2 cellular contexts compared by ENCODE assay signal in the genomic region with DNA sequence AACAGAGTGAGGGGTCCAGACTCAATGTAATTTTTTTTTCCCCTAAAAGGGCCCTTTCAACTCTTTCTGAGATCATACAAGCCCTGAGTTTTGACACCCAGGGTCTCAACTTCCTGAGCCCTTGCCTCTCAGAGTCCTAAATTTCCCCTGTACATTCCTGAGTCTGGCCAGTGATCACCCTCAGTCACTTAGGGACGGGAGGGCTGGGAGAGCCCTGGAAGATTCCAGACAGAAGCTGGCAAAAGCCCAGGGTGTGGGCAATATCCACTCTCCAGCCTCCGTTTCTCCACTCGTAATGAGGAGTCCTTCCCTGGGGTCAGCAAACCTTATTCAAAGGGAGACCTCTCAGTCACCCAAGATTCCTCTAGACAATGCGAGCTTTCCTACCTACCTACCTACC.
TF ChIP-seq lines count a peak whose summit lies in the region.

No MANE protein-coding gene starts in this region.

TF ChIP-seq in HEK293, 187 proteins besides CTCF, POLR2A, EP300 and RAD21:
- no peak for TF ChIP-seq OVOL3 (tag by site-specific recombination; IDR thresholded peaks at IDR 0.05)
- TF ChIP-seq, protein P1, sequence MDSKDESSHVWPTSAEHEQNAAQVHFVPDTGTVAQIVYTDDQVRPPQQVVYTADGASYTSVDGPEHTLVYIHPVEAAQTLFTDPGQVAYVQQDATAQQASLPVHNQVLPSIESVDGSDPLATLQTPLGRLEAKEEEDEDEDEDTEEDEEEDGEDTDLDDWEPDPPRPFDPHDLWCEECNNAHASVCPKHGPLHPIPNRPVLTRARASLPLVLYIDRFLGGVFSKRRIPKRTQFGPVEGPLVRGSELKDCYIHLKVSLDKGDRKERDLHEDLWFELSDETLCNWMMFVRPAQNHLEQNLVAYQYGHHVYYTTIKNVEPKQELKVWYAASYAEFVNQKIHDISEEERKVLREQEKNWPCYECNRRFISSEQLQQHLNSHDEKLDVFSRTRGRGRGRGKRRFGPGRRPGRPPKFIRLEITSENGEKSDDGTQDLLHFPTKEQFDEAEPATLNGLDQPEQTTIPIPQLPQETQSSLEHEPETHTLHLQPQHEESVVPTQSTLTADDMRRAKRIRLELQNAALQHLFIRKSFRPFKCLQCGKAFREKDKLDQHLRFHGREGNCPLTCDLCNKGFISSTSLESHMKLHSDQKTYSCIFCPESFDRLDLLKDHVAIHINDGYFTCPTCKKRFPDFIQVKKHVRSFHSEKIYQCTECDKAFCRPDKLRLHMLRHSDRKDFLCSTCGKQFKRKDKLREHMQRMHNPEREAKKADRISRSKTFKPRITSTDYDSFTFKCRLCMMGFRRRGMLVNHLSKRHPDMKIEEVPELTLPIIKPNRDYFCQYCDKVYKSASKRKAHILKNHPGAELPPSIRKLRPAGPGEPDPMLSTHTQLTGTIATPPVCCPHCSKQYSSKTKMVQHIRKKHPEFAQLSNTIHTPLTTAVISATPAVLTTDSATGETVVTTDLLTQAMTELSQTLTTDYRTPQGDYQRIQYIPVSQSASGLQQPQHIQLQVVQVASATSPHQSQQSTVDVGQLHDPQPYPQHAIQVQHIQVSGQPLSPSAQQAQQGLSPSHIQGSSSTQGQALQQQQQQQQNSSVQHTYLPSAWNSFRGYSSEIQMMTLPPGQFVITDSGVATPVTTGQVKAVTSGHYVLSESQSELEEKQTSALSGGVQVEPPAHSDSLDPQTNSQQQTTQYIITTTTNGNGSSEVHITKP (tag by site-specific recombination; IDR thresholded peaks at IDR 0.05) = 0 out of 2 replicates have a peak, but pooled peaks have one; percentile 11
- TF ChIP-seq, protein P2, sequence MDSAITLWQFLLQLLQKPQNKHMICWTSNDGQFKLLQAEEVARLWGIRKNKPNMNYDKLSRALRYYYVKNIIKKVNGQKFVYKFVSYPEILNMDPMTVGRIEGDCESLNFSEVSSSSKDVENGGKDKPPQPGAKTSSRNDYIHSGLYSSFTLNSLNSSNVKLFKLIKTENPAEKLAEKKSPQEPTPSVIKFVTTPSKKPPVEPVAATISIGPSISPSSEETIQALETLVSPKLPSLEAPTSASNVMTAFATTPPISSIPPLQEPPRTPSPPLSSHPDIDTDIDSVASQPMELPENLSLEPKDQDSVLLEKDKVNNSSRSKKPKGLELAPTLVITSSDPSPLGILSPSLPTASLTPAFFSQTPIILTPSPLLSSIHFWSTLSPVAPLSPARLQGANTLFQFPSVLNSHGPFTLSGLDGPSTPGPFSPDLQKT (IDR thresholded peaks at IDR 0.05; ENCODE audit: borderline replicate concordance, low read depth, low read length) = no peak
- no peak for TF ChIP-seq ZNF777 (tag by site-specific recombination; IDR thresholded peaks at IDR 0.05; ENCODE audit: borderline replicate concordance)

TF ChIP-seq in K562, 482 proteins besides CTCF, POLR2A, EP300 and RAD21:
- TF ChIP-seq, protein P3, sequence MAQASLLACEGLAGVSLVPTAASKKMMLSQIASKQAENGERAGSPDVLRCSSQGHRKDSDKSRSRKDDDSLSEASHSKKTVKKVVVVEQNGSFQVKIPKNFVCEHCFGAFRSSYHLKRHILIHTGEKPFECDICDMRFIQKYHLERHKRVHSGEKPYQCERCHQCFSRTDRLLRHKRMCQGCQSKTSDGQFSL (CRISPR knock-in tag; IDR thresholded peaks at IDR 0.05) = 0 out of 2 replicates have a peak, but pooled peaks have one; percentile 26
- TF ChIP-seq, protein P3 (tag; IDR thresholded peaks at IDR 0.05) = no peak
- TF ChIP-seq, protein P4, sequence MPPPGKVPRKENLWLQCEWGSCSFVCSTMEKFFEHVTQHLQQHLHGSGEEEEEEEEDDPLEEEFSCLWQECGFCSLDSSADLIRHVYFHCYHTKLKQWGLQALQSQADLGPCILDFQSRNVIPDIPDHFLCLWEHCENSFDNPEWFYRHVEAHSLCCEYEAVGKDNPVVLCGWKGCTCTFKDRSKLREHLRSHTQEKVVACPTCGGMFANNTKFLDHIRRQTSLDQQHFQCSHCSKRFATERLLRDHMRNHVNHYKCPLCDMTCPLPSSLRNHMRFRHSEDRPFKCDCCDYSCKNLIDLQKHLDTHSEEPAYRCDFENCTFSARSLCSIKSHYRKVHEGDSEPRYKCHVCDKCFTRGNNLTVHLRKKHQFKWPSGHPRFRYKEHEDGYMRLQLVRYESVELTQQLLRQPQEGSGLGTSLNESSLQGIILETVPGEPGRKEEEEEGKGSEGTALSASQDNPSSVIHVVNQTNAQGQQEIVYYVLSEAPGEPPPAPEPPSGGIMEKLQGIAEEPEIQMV (tag; conservative IDR thresholded peaks at IDR 0.05; ENCODE audit: low read depth) = no peak
